Comparison of ENCODE assay signal across 28 cellular contexts in the genomic region with DNA sequence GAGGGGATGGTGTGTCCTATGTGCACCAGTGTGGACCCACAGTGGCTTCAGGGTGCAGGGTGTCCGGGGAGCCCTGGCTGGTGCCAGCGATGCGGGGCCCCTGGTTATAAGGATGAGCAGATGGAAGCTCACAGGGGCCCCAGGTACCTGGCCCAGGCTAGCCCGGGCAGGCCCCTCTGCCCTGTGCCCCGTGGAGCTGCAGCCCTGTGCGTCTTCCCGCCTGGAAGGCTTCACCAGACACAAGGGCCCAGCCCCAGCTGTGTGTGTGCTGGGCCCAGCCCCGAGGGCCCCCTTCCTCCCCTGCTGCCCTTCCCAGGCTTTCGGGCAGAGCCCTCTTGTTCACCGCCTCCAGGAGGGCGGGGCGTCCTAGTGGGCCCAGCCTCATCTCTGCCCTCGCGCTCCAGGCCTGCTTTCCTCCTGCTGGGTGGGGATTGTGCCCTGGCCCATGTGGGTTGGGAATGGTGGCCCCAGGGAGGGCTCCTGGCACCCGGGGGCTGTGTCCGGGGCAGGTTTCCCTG. TPM values are rescaled to one million over a fixed set of nuclear protein-coding genes. Genes with fewer than 3 reads are reported as not detected.
"Had no signal": no experiment of that assay in that cellular context is flagged by ENCODE, and none has a peak within 500 bp of the region (broad histone marks: within the 10 kb centered on the region; RNA-seq: fewer than 3 reads in every experiment).

No MANE protein-coding gene starts in this region.

- H3K9me3 Mint-ChIP-seq: activated naive CD4-positive, alpha-beta T cell treated with anti-CD3 and anti-CD28 coated beads, Interleukin-2, amount 50 U/mL, for 24 hours; activated T-cell treated with anti-CD3 and anti-CD28 coated beads, Interleukin-2, amount 50 U/mL, for 72 hours; brain; dendritic cell treated with granulocyte-macrophage colony-stimulating factor and Interleukin-4, amounts not matched to agents 40 ng/mL and 50 ng/mL, for 4 days; natural killer cell treated with Interleukin-12 subunit alpha and Interleukin-12 subunit beta and Interleukin-15 and Interleukin-18, amount 100 ng/mL, for 72 hours; T-helper 2 cell treated with Interferon-gamma antibody and Interleukin-4, amounts not matched to agents 5 μg/mL and 100 μg/mL, for 36 hours had no signal

- H3K27ac Mint-ChIP-seq: activated T-cell treated with anti-CD3 and anti-CD28 coated beads, Interleukin-2, amount 50 U/mL, for 72 hours; dendritic cell treated with granulocyte-macrophage colony-stimulating factor and Interleukin-4, amounts not matched to agents 40 ng/mL and 50 ng/mL, for 4 days; natural killer cell treated with Interleukin-12 subunit alpha and Interleukin-12 subunit beta and Interleukin-15 and Interleukin-18, amount 100 ng/mL, for 72 hours; T-helper 2 cell treated with Interferon-gamma antibody and Interleukin-4, amounts not matched to agents 5 μg/mL and 100 μg/mL, for 36 hours had no signal

- ATAC-seq: activated T-cell treated with anti-CD3 and anti-CD28 coated beads, Interleukin-2, amount 50 U/mL, for 72 hours; left ventricle myocardium superior; pancreas; psoas muscle; stimulated activated naive CD8-positive, alpha-beta T cell treated with anti-CD3 and anti-CD28 coated beads, Interleukin-15, Interleukin-2, amounts not matched to agents 100 U/mL and 50 U/mL, for 24 hours; upper lobe of right lung had no signal

- DNase-seq: activated CD4-positive, alpha-beta T cell treated with anti-CD3 and anti-CD28 coated beads for 1 hour; activated CD4-positive, alpha-beta T cell treated with anti-CD3 and anti-CD28 coated beads, Interleukin-2, amount 50 U/mL, for 1 hour; activated CD8-positive, alpha-beta memory T cell treated with anti-CD3 and anti-CD28 coated beads for 24 hours; activated effector memory CD4-positive, alpha-beta T cell treated with anti-CD3 and anti-CD28 coated beads, Interleukin-2, amount 50 U/mL, for 16 hours; activated T-cell treated with anti-CD3 and anti-CD28 coated beads, Interleukin-2, amount 50 U/mL, for 72 hours; anterior cingulate cortex; effector CD8-positive, alpha-beta T cell; glutamatergic neuron; left ventricle myocardium superior; pancreas; psoas muscle; stimulated activated CD4-positive, alpha-beta T cell treated with anti-CD3 and anti-CD28 coated beads, Interleukin-12 subunit alpha, Interleukin-12 subunit beta, amount 100 ng/mL, for 4 hours; stimulated activated CD4-positive, alpha-beta T cell treated with anti-CD3 and anti-CD28 coated beads, Interleukin-4, amount 100 ng/mL, for 4 hours; stimulated activated naive CD8-positive, alpha-beta T cell treated with anti-CD3 and anti-CD28 coated beads, Interleukin-15, Interleukin-2, amounts not matched to agents 100 U/mL and 50 U/mL, for 24 hours; upper lobe of right lung had no signal

- H3K9me3 ChIP-seq: pancreas, psoas muscle, right atrium auricular region, upper lobe of right lung had no signal

- H3K27me3 Mint-ChIP-seq: activated naive CD4-positive, alpha-beta T cell treated with anti-CD3 and anti-CD28 coated beads, Interleukin-2, amount 50 U/mL, for 24 hours; brain; dendritic cell treated with granulocyte-macrophage colony-stimulating factor and Interleukin-4, amounts not matched to agents 40 ng/mL and 50 ng/mL, for 4 days; natural killer cell treated with Interleukin-12 subunit alpha and Interleukin-12 subunit beta and Interleukin-15 and Interleukin-18, amount 100 ng/mL, for 72 hours had no signal

- H3K27ac ChIP-seq: hepatocyte, pancreas, psoas muscle, right atrium auricular region, upper lobe of right lung, VCaP had no signal

- H3K4me3 ChIP-seq: hepatocyte, pancreas, psoas muscle, right atrium auricular region, upper lobe of right lung had no signal

- H3K4me1 Mint-ChIP-seq: activated naive CD4-positive, alpha-beta T cell treated with anti-CD3 and anti-CD28 coated beads, Interleukin-2, amount 50 U/mL, for 24 hours; brain had no signal

- H3K4me1 ChIP-seq: pancreas, psoas muscle, right atrium auricular region, upper lobe of right lung had no signal

- H3K27me3 ChIP-seq: hepatocyte, pancreas, right atrium auricular region, upper lobe of right lung had no signal

- H2AFZ ChIP-seq: hepatocyte had no signal

- H3K4me2 ChIP-seq: hepatocyte had no signal

- H3K4me3 Mint-ChIP-seq: activated naive CD4-positive, alpha-beta T cell treated with anti-CD3 and anti-CD28 coated beads, Interleukin-2, amount 50 U/mL, for 24 hours; activated T-cell treated with anti-CD3 and anti-CD28 coated beads, Interleukin-2, amount 50 U/mL, for 72 hours; brain; dendritic cell treated with granulocyte-macrophage colony-stimulating factor and Interleukin-4, amounts not matched to agents 40 ng/mL and 50 ng/mL, for 4 days; natural killer cell treated with Interleukin-12 subunit alpha and Interleukin-12 subunit beta and Interleukin-15 and Interleukin-18, amount 100 ng/mL, for 72 hours; T-helper 2 cell treated with Interferon-gamma antibody and Interleukin-4, amounts not matched to agents 5 μg/mL and 100 μg/mL, for 36 hours had no signal

RNA-seq across cellular contexts. Expression of gene AIRE, which starts 30.1 kb away (rescaled TPM):
- total RNA-seq: activated T-cell treated with anti-CD3 and anti-CD28 coated beads, Interleukin-2, amount 50 U/mL, for 72 hours; chondrocyte; left ventricle myocardium superior; natural killer cell treated with Interleukin-12 subunit alpha and Interleukin-12 subunit beta and Interleukin-15 and Interleukin-18, amount 100 ng/mL, for 72 hours; pancreas; right atrium auricular region; subcutaneous adipose tissue; upper lobe of right lung had no signal

RNA-seq across cellular contexts. Expression of gene DNMT3L, which starts 54.1 kb away (rescaled TPM):
- total RNA-seq: activated T-cell treated with anti-CD3 and anti-CD28 coated beads, Interleukin-2, amount 50 U/mL, for 72 hours; cardiac septum; chondrocyte; frontal cortex; hepatocyte; left ventricle myocardium superior; natural killer cell treated with Interleukin-12 subunit alpha and Interleukin-12 subunit beta and Interleukin-15 and Interleukin-18, amount 100 ng/mL, for 72 hours; pancreas; psoas muscle; right atrium auricular region; subcutaneous adipose tissue; upper lobe of right lung had no signal
- polyA plus RNA-seq: esophagus, pancreas, psoas muscle had no signal
